ENCODE assay signal across 27 cellular contexts in genomic region chr20:51643390-51643789, GRCh38.
A peak's percentile ranks its signal among the peaks of the same experiment; 100 is the strongest.
DNase-seq lines count a peak whose midpoint lies in the region; ATAC-seq and TF ChIP-seq lines count a peak whose summit lies in the region.
"Had no signal": no experiment of that assay in that cellular context is flagged by ENCODE, and none has a peak within 500 bp of the region (broad histone marks: within the 10 kb centered on the region; RNA-seq: fewer than 3 reads in every experiment).

No MANE protein-coding gene starts in this region.

- H3K9me3 Mint-ChIP-seq in neural progenitor cell = no peaks in the 10 kb centered on the region
- H3K9me3 Mint-ChIP-seq: activated naive CD8-positive, alpha-beta T cell treated with anti-CD3 and anti-CD28 coated beads for 36 hours; stimulated activated naive CD8-positive, alpha-beta T cell treated with anti-CD3 and anti-CD28 coated beads, Interleukin-15, amount 100 ng/mL, for 72 hours; T-helper 2 cell treated with Interferon-gamma antibody and Interleukin-4, amounts not matched to agents 5 μg/mL and 100 μg/mL, for 36 hours had no signal

- H3K4me1 Mint-ChIP-seq in neural progenitor cell = peaks cover 20% of the 10 kb centered on the region
- H3K4me1 Mint-ChIP-seq: activated naive CD8-positive, alpha-beta T cell treated with anti-CD3 and anti-CD28 coated beads for 36 hours; stimulated activated naive CD8-positive, alpha-beta T cell treated with anti-CD3 and anti-CD28 coated beads, Interleukin-15, amount 100 ng/mL, for 72 hours had no signal

- H3K27me3 Mint-ChIP-seq in neural progenitor cell (ENCODE audit: insufficient read depth, low read depth) = peaks cover 4% of the 10 kb centered on the region
- H3K27me3 Mint-ChIP-seq: activated naive CD8-positive, alpha-beta T cell treated with anti-CD3 and anti-CD28 coated beads for 36 hours; stimulated activated naive CD8-positive, alpha-beta T cell treated with anti-CD3 and anti-CD28 coated beads, Interleukin-15, amount 100 ng/mL, for 72 hours had no signal

- no peak overlapping the region for H3K14ac ChIP-seq in IMR-90 (replicated peaks; ENCODE audit: low read depth, low read length)

- no CpG with 5 or more reads among the region's 2 CpGs for WGBS in IMR-90 (ENCODE audit: extremely low coverage in 2 of 2, insufficient read length in 1 of 2), 2 experiments

- H3K23ac ChIP-seq in IMR-90 (ENCODE audit: low read depth, low read length) = no peak overlapping the region

- peaks cover 0 to 34% of the 10 kb centered on the region in 2 experiments; a peak in 2 of 4 replicates for H3K79me1 ChIP-seq in IMR-90 (ENCODE audit: low read depth in 1 of 2, low read length in 2 of 2)

- peak overlapping the region; percentile 25; the same call in 1 of the 2 replicates for H3K4ac ChIP-seq in IMR-90 (ENCODE audit: low read depth, low read length)

- H3K27ac Mint-ChIP-seq in neural progenitor cell = peak overlapping the region; percentile 79
- H3K27ac Mint-ChIP-seq: activated naive CD8-positive, alpha-beta T cell treated with anti-CD3 and anti-CD28 coated beads for 36 hours; T-helper 2 cell treated with Interferon-gamma antibody and Interleukin-4, amounts not matched to agents 5 μg/mL and 100 μg/mL, for 36 hours had no signal

- POLR2A ChIA-PET in IMR-90 (lab: Charles Lee; ENCODE audit: unreplicated experiment) = no interaction called here

- H2BK120ac ChIP-seq in IMR-90 (ENCODE audit: low read depth, low read length) = no peak overlapping the region

- in situ Hi-C loops in IMR-90 (cut with MboI; ENCODE audit: low sequenced_read_pairs) = loop anchor here (5.0 to 10.0 kb wide), 2 partner anchors 121 to 439 kb away; partner anchors contain the start of gene ATP9A

- H3K4me3 Mint-ChIP-seq in neural progenitor cell = no peak overlapping the region
- H3K4me3 Mint-ChIP-seq: activated naive CD8-positive, alpha-beta T cell treated with anti-CD3 and anti-CD28 coated beads for 36 hours; stimulated activated naive CD8-positive, alpha-beta T cell treated with anti-CD3 and anti-CD28 coated beads, Interleukin-15, amount 100 ng/mL, for 72 hours; T-helper 2 cell treated with Interferon-gamma antibody and Interleukin-4, amounts not matched to agents 5 μg/mL and 100 μg/mL, for 36 hours had no signal

- H3K9me3 ChIP-seq in IMR-90 (ENCODE audit: control insufficient read depth, insufficient read depth, low read length) (no peaks in the 10 kb centered on the region), SK-N-MC (ENCODE audit: low read depth, low read length) (no peaks in the 10 kb centered on the region), neural progenitor cell (ENCODE audit: low read depth) (no peaks in the 10 kb centered on the region)
- H3K9me3 ChIP-seq: BE2C, prostate gland had no signal

- H3K27me3 ChIP-seq in IMR-90 (ENCODE audit: control insufficient read depth, insufficient read depth, low read length) (no peaks in the 10 kb centered on the region), neural progenitor cell (no peaks in the 10 kb centered on the region)
- H3K27me3 ChIP-seq: BE2C had no signal

- H2AK9ac ChIP-seq in IMR-90 (replicated peaks; ENCODE audit: low read depth, low read length, poor library complexity) = peak overlapping the region; percentile 7

- no peaks in the 10 kb centered on the region for H3K36me3 Mint-ChIP-seq in neural progenitor cell
- H3K36me3 Mint-ChIP-seq: activated naive CD8-positive, alpha-beta T cell treated with anti-CD3 and anti-CD28 coated beads for 36 hours had no signal

- H2AFZ ChIP-seq in IMR-90 (replicated peaks; ENCODE audit: low read length, poor library complexity) (no peak overlapping the region), neural progenitor cell (replicated peaks) (no peak overlapping the region)

- 0 out of 2 replicates have a peak overlapping the region, but pooled peaks have one; percentile 26 for H2BK20ac ChIP-seq in IMR-90 (ENCODE audit: low read depth, low read length)

- H3K4me1 ChIP-seq in IMR-90 (ENCODE audit: control insufficient read depth, insufficient read depth, low read length) (peaks cover 14% of the 10 kb centered on the region), neural progenitor cell (peaks cover 23% of the 10 kb centered on the region)
- H3K4me1 ChIP-seq: BE2C, prostate gland had no signal

- H3K9me1 ChIP-seq in IMR-90 (ENCODE audit: insufficient read depth, low read length) = peaks cover 6% of the 10 kb centered on the region

- H3K9ac ChIP-seq in IMR-90 (ENCODE audit: low read depth, low read length) (no peak overlapping the region), SK-N-MC (ENCODE audit: insufficient read length) (no peak overlapping the region), neural progenitor cell (no peak overlapping the region)

- no peak for TF ChIP-seq RAD21 in IMR-90 (IDR thresholded peaks at IDR 0.05; ENCODE audit: low read length)

- CTCF ChIA-PET in IMR-90 (lab: Yijun Ruan, JAX) = no interaction called here

- H2BK15ac ChIP-seq in IMR-90 (ENCODE audit: low read depth, low read length) = no peak overlapping the region

- no TSS peak for BruUV-seq in IMR-90 (replicated peaks; lab: Mats Ljungman, UMichigan)

- H4K91ac ChIP-seq in IMR-90 (ENCODE audit: insufficient read depth, low read depth, low read length) = no peak overlapping the region

- H3K18ac ChIP-seq in IMR-90 (ENCODE audit: low read depth, low read length) = no peak overlapping the region

- H3K79me2 ChIP-seq in neural progenitor cell (ENCODE audit: low read depth) = no peaks in the 10 kb centered on the region

- no peak for TF ChIP-seq POLR2A in IMR-90 (IDR thresholded peaks at IDR 0.05; ENCODE audit: low read depth, low read length)

- ATAC-seq in IMR-90 (ENCODE audit: low read depth) = peak; percentile 10
- ATAC-seq in GM18520 (IDR thresholded peaks at IDR 0.05; ENCODE audit: unreplicated experiment) = no peak
- ATAC-seq: HCT116; sciatic nerve; stimulated activated naive CD8-positive, alpha-beta T cell treated with anti-CD3 and anti-CD28 coated beads, Interleukin-15, amount 100 ng/mL, for 72 hours had no signal

- intact Hi-C loops in IMR-90 (cut with micrococcal nuclease) = loop anchor here (5.0 to 10.0 kb wide), 2 partner anchors 121 to 324 kb away; partner anchors contain the start of gene ATP9A

- no peak overlapping the region for H4K5ac ChIP-seq in IMR-90 (ENCODE audit: low read depth, low read length)

- peaks cover 18% of the 10 kb centered on the region for H3F3A ChIP-seq in neural progenitor cell (ENCODE audit: low read depth)

- DNase-seq in IMR-90 (no peak), SK-N-MC (ENCODE audit: low read depth, low spot score) (no peak), fibroblast of villous mesenchyme (ENCODE audit: low read depth) (peak; percentile 52), neural progenitor cell (ENCODE audit: low spot score) (no peak), NCI-H226 (no peak), D341Med (ENCODE audit: low spot score) (no peak)
- DNase-seq: activated CD4-positive, alpha-beta T cell treated with anti-CD3 and anti-CD28 coated beads for 48 hours; activated CD8-positive, alpha-beta memory T cell treated with anti-CD3 and anti-CD28 coated beads for 24 hours; activated effector memory CD4-positive, alpha-beta T cell treated with anti-CD3 and anti-CD28 coated beads, Interleukin-2, amount 50 U/mL, for 16 hours; activated naive CD8-positive, alpha-beta T cell treated with anti-CD3 and anti-CD28 coated beads for 36 hours; anterior cingulate cortex; BE2C; DMS53; mesendoderm; NCI-H1048; NCI-H1694; NCI-H510A; occipital lobe; Right ventricle myocardium superior; stimulated activated CD4-positive, alpha-beta T cell treated with anti-CD3 and anti-CD28 coated beads, Interleukin-12 subunit alpha, Interleukin-12 subunit beta, amount 100 ng/mL, for 4 hours; stimulated activated CD4-positive, alpha-beta T cell treated with anti-CD3 and anti-CD28 coated beads, Interleukin-2, amount 100 ng/mL, for 48 hours; stimulated activated naive CD8-positive, alpha-beta T cell treated with anti-CD3 and anti-CD28 coated beads, Interleukin-15, amount 100 ng/mL, for 72 hours had no signal

- H3K4me3 ChIP-seq in IMR-90 (ENCODE audit: insufficient read depth, low read depth, low read length) = no peak overlapping the region
- H3K4me3 ChIP-seq in SK-N-MC = no peak overlapping the region
- no peak overlapping the region for H3K4me3 ChIP-seq in fibroblast of villous mesenchyme (ENCODE audit: low read depth, low read length)
- no peak overlapping the region for H3K4me3 ChIP-seq in neural progenitor cell
- H3K4me3 ChIP-seq: prostate gland had no signal

- H3K27ac ChIP-seq in IMR-90 (ENCODE audit: insufficient read depth, low read length) (peak overlapping the region; percentile 10; the same call in 1 of the 2 replicates), SK-N-MC (peak overlapping the region; percentile 69; the same call in 1 of the 2 replicates), neural progenitor cell (no peak overlapping the region)
- H3K27ac ChIP-seq: prostate gland had no signal

- no peak overlapping the region for H3K56ac ChIP-seq in IMR-90 (ENCODE audit: extremely low read depth, insufficient read depth, low read length)

- H4K20me1 ChIP-seq in IMR-90 (ENCODE audit: insufficient read depth, low read length) = no peaks in the 10 kb centered on the region
- no peaks in the 10 kb centered on the region for H4K20me1 ChIP-seq in neural progenitor cell (ENCODE audit: low read depth)

- no peak for TF ChIP-seq CTCF in IMR-90 (conservative IDR thresholded peaks at IDR 0.05; ENCODE audit: low read depth, low read length)
- TF ChIP-seq CTCF in fibroblast of villous mesenchyme (IDR thresholded peaks at IDR 0.05; ENCODE audit: insufficient read depth, low read depth, low read length) = no peak
- no peak for TF ChIP-seq CTCF in neural progenitor cell (IDR thresholded peaks at IDR 0.05)

- H4K8ac ChIP-seq in IMR-90 (ENCODE audit: low read depth in 2 of 2, low read length in 2 of 2) = no peak overlapping the region

- 0 out of 2 replicates have a peak overlapping the region, but pooled peaks have one; percentile 14 for H2AK5ac ChIP-seq in IMR-90 (ENCODE audit: low read depth, low read length)

- dilution Hi-C loops in IMR-90 (cut with HindIII; ENCODE audit: low sequenced_read_pairs, unreplicated experiment) = no loop called here

- H3K4me2 ChIP-seq in IMR-90 (ENCODE audit: low read depth, low read length) (no peak overlapping the region), neural progenitor cell (peak overlapping the region; percentile 26)

- H3K36me3 ChIP-seq in IMR-90 (ENCODE audit: control insufficient read depth, insufficient read depth, low read length) (peaks cover 2% of the 10 kb centered on the region; the same call in 1 of the 2 replicates), SK-N-MC (ENCODE audit: insufficient read depth, low read length) (no peaks in the 10 kb centered on the region), neural progenitor cell (no peaks in the 10 kb centered on the region)
- H3K36me3 ChIP-seq: BE2C, prostate gland had no signal

- H2BK5ac ChIP-seq in IMR-90 (ENCODE audit: low read depth, low read length, poor library complexity, severe bottlenecking) = no peak overlapping the region

TF ChIP-seq in IMR-90, 13 proteins besides CTCF, POLR2A, EP300 and RAD21 (continues in another document):
- TF ChIP-seq MAZ (IDR thresholded peaks at IDR 0.05; ENCODE audit: borderline replicate concordance, low read depth, low read length) (no peak), RFX5 (IDR thresholded peaks at IDR 0.05; ENCODE audit: low read depth, low read length) (no peak), MXI1 (IDR thresholded peaks at IDR 0.05; ENCODE audit: borderline replicate concordance, low read depth, low read length) (no peak), MAFK (IDR thresholded peaks at IDR 0.05; ENCODE audit: low read depth, low read length) (no peak), FOS (IDR thresholded peaks at IDR 0.05; ENCODE audit: low read depth, low read length) (no peak)
